Comparison of ENCODE assay signal across 20 cellular contexts in the genomic region with DNA sequence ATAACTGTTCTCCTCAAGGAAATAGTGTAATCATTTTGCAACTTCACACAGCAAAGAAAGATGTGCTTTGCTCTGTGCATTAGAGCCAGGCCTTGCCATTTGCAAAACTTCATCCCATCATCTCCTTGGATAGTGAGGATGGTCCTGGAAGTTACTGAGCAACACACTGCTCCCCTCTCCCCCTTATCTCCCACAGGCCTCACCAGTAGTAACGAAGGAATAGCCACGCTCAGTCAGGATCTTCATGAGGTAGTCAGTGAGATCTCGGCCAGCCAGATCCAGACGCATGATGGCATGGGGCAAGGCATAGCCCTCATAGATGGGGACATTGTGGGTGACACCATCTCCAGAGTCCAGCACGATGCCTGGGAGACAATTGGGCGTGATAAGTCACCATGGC.
"Had no signal": no experiment of that assay in that cellular context is flagged by ENCODE, and none has a peak within 500 bp of the region (broad histone marks: within the 10 kb centered on the region; RNA-seq: fewer than 3 reads in every experiment).

No MANE protein-coding gene starts in this region.

- H3K9me3 Mint-ChIP-seq: activated T-cell treated with anti-CD3 and anti-CD28 coated beads, Interleukin-2, amount 50 U/mL, for 24 hours; activated T-helper 17 cell treated with anti-CD3 and anti-CD28 coated beads, Interleukin-2, amount 50 U/mL, for 72 hours; nephron progenitor cell; T-cell; type B pancreatic cell had no signal

- H3K36me3 ChIP-seq: SJCRH30, WERI-Rb-1 had no signal

- DNase-seq: activated CD4-positive, alpha-beta T cell treated with anti-CD3 and anti-CD28 coated beads, Interleukin-2, amount 50 U/mL, for 1 hour; activated CD4-positive, CD25-positive, alpha-beta regulatory T cell treated with anti-CD3 and anti-CD28 coated beads, Interleukin-2, amount 50 U/mL, for 72 hours; activated T-cell treated with anti-CD3 and anti-CD28 coated beads, Interleukin-2, amount 50 U/mL, for 24 hours; amniotic stem cell; dermis blood vessel endothelial cell; effector CD8-positive, alpha-beta T cell; head of caudate nucleus; hypothalamus; left ventricle myocardium inferior; nephron progenitor cell; SJCRH30; stimulated activated CD4-positive, alpha-beta T cell treated with anti-CD3 and anti-CD28 coated beads, Interleukin-4, amount 100 ng/mL, for 1 hour; stimulated activated naive CD4-positive, alpha-beta T cell treated with Interleukin-2 at 50 U/mL for 16 hours; T-cell; WERI-Rb-1 had no signal

- ATAC-seq: activated T-helper 17 cell treated with anti-CD3 and anti-CD28 coated beads, Interleukin-2, amount 50 U/mL, for 72 hours; sciatic nerve; T-cell had no signal

- H3K4me1 Mint-ChIP-seq: activated T-helper 17 cell treated with anti-CD3 and anti-CD28 coated beads, Interleukin-2, amount 50 U/mL, for 72 hours; nephron progenitor cell had no signal

- H3K4me1 ChIP-seq: left ventricle myocardium inferior, SJCRH30 had no signal

- H3K9me3 ChIP-seq: left ventricle myocardium inferior, SJCRH30 had no signal

- H3K27ac Mint-ChIP-seq: activated naive CD8-positive, alpha-beta T cell; activated T-cell treated with anti-CD3 and anti-CD28 coated beads, Interleukin-2, amount 50 U/mL, for 24 hours; activated T-helper 17 cell treated with anti-CD3 and anti-CD28 coated beads, Interleukin-2, amount 50 U/mL, for 72 hours; nephron progenitor cell; T-cell; type B pancreatic cell had no signal

- H3K4me3 Mint-ChIP-seq: activated naive CD8-positive, alpha-beta T cell; activated T-cell treated with anti-CD3 and anti-CD28 coated beads, Interleukin-2, amount 50 U/mL, for 24 hours; activated T-helper 17 cell treated with anti-CD3 and anti-CD28 coated beads, Interleukin-2, amount 50 U/mL, for 72 hours; nephron progenitor cell; T-cell; type B pancreatic cell had no signal

- H3K4me3 ChIP-seq: cardiac muscle cell, left ventricle myocardium inferior, SJCRH30 had no signal

- H3K27ac ChIP-seq: cardiac muscle cell, left ventricle myocardium inferior, SJCRH30, WERI-Rb-1 had no signal

- H3K27me3 ChIP-seq: cardiac muscle cell, SJCRH30 had no signal

- H3K27me3 Mint-ChIP-seq: activated naive CD8-positive, alpha-beta T cell; activated T-cell treated with anti-CD3 and anti-CD28 coated beads, Interleukin-2, amount 50 U/mL, for 24 hours; activated T-helper 17 cell treated with anti-CD3 and anti-CD28 coated beads, Interleukin-2, amount 50 U/mL, for 72 hours; T-cell; type B pancreatic cell had no signal
